1 cellular context compared by ENCODE assay signal in genomic region chr9:96494215-96494800, GRCh38.
TF ChIP-seq lines count a peak whose summit lies in the region.

No MANE protein-coding gene starts in this region.

TF ChIP-seq in GM23338, 12 proteins besides CTCF, POLR2A, EP300 and RAD21 (continued from another document):
- TF ChIP-seq ZNF462 (CRISPR knock-in tag; IDR thresholded peaks at IDR 0.05) (no peak), CREB1 (CRISPR knock-in tag; IDR thresholded peaks at IDR 0.05; ENCODE audit: low read depth) (no peak)
